In genomic region chr13:26220575-26220974, GRCh38 we compare ENCODE assay signal across 8 cellular contexts. TPM values are rescaled to one million over a fixed set of nuclear protein-coding genes. Genes with fewer than 3 reads are reported as not detected.
A peak's percentile ranks its signal among the peaks of the same experiment; 100 is the strongest.
DNase-seq lines count a peak whose midpoint lies in the region; ATAC-seq and TF ChIP-seq lines count a peak whose summit lies in the region.

No MANE protein-coding gene starts in this region.

- no peaks in the 10 kb centered on the region for H3K4me1 ChIP-seq in MM.1S (ENCODE audit: low read length)

- intact Hi-C loops in natural killer cell (cut with micrococcal nuclease): no loop called here

- H3K36me3 ChIP-seq in MM.1S (replicated peaks; ENCODE audit: insufficient read depth, low read length): peaks cover 3% of the 10 kb centered on the region; the same call in 1 of the 2 replicates

- H3K4me2 ChIP-seq in MM.1S (ENCODE audit: low read depth, low read length): peak overlapping the region; percentile 58

- H3K27me3 ChIP-seq in MM.1S (replicated peaks; ENCODE audit: insufficient read depth, low read length): no peaks in the 10 kb centered on the region

- no peak overlapping the region for H2AFZ ChIP-seq in MM.1S (ENCODE audit: low read length)

- H3K27ac ChIP-seq in MM.1S (ENCODE audit: low read length) (no peak overlapping the region), coronary artery (no peak overlapping the region)

- peak overlapping the region; percentile 96; the same call in 1 of the 2 replicates for H3K9ac ChIP-seq in MM.1S (ENCODE audit: low read length)

- DNase-seq in COLO829 (ENCODE audit: low spot score) (peak; percentile 14), MM.1S (no peak), coronary artery (ENCODE audit: low spot score) (no peak), natural killer cell (no peak), DMS79 (lab: John Stamatoyannopoulos, UW) (no peak), superior temporal gyrus (ENCODE audit: extremely low spot score) (no peak)
- DNase-seq in activated CD4-positive, alpha-beta T cell treated with anti-CD3 and anti-CD28 coated beads, Interleukin-2, amount 50 U/mL, for 48 hours: no peak

- ATAC-seq in natural killer cell (no peak), GM18519 (IDR thresholded peaks at IDR 0.05; ENCODE audit: low FRiP score, unreplicated experiment) (no peak)

- H3K36me3 Mint-ChIP-seq in natural killer cell: peaks cover 7% of the 10 kb centered on the region

- H3K27me3 Mint-ChIP-seq in natural killer cell (ENCODE audit: low read depth in 2 of 2): peaks cover under 1 to 3% of the 10 kb centered on the region in 2 donors

- no peaks in the 10 kb centered on the region for H3K9me2 ChIP-seq in MM.1S (replicated peaks; ENCODE audit: insufficient read depth, low read length)

- H3F3A ChIP-seq in MM.1S (ENCODE audit: insufficient read depth, low read length): no peaks in the 10 kb centered on the region

- H3K4me1 Mint-ChIP-seq in natural killer cell: peaks cover 37 to 43% of the 10 kb centered on the region in 2 donors

- H3K27ac Mint-ChIP-seq in natural killer cell: peak overlapping the region; percentile 95 to 98

- peak overlapping the region; percentile 92 for H3K4me3 Mint-ChIP-seq in natural killer cell

- H3K4me3 ChIP-seq in MM.1S (ENCODE audit: low read length): peak overlapping the region; percentile 88
- peak overlapping the region; percentile 81 for H3K4me3 ChIP-seq in coronary artery

- H4K20me1 ChIP-seq in MM.1S (ENCODE audit: insufficient read depth, low read length): no peaks in the 10 kb centered on the region

- peaks cover 19% of the 10 kb centered on the region for H3K79me2 ChIP-seq in MM.1S (ENCODE audit: low read length)

- TF ChIP-seq CTCF in MM.1S (IDR thresholded peaks at IDR 0.05; ENCODE audit: low read length) (no peak), coronary artery (IDR thresholded peaks at IDR 0.05) (no peak), natural killer cell (IDR thresholded peaks at IDR 0.05) (no peak)

- no peaks in the 10 kb centered on the region for H3K9me3 ChIP-seq in MM.1S (replicated peaks; ENCODE audit: insufficient read depth, low read length)

- H3K9me3 Mint-ChIP-seq in natural killer cell: no peaks in the 10 kb centered on the region

RNA-seq across cellular contexts. Expression of gene RNF6, which starts 1.5 kb away (rescaled TPM):
- 10 to 100 TPM; 49.8 to 62.3 (median 52.6) TPM for total RNA-seq in natural killer cell

RNA-seq across cellular contexts. Expression of gene CDK8, which starts 33.4 kb away (rescaled TPM):
- 10 to 100 TPM in 2 of 3 donors, 1 to 10 TPM in 1; 10.0 to 13.1 (median 10.9) TPM for total RNA-seq in natural killer cell
